In genomic region chr3:157693762-157694161, GRCh38 we compare ENCODE assay signal across 33 cellular contexts.
"Had no signal": no experiment of that assay in that cellular context is flagged by ENCODE, and none has a peak within 500 bp of the region (broad histone marks: within the 10 kb centered on the region; RNA-seq: fewer than 3 reads in every experiment).

No MANE protein-coding gene starts in this region.

- ATAC-seq: activated naive CD4-positive, alpha-beta T cell treated with anti-CD3 and anti-CD28 coated beads, Interleukin-2, amount 50 U/mL, for 72 hours; activated naive CD8-positive, alpha-beta T cell treated with anti-CD3 and anti-CD28 coated beads, Interleukin-2, amount 50 U/mL, for 24 hours; activated T-cell treated with anti-CD3 and anti-CD28 coated beads, Interleukin-2, amount 50 U/mL, for 4 hours; activated T-cell treated with anti-CD3 and anti-CD28 coated beads, Interleukin-2, amount 50 U/mL, for 72 hours; activated T-helper 17 cell treated with anti-CD3 and anti-CD28 coated beads, Interleukin-2, amount 50 U/mL, for 72 hours; body of pancreas had no signal

- H3K27me3 ChIP-seq: adrenal gland, ascending aorta, body of pancreas, brain microvascular endothelial cell, breast epithelium, cardiac muscle cell had no signal

- H3K4me3 ChIP-seq: adrenal gland, ascending aorta, body of pancreas, breast epithelium, cardiac muscle cell had no signal

- H3K27ac ChIP-seq: adrenal gland, ascending aorta, body of pancreas, brain microvascular endothelial cell, breast epithelium, cardiac muscle cell had no signal

- H3K9me3 ChIP-seq: adrenal gland, ascending aorta, body of pancreas had no signal

- H3K36me3 ChIP-seq: adrenal gland, ascending aorta, brain microvascular endothelial cell, breast epithelium, cardiac muscle cell had no signal

- H3K4me1 ChIP-seq: adrenal gland, ascending aorta, body of pancreas, breast epithelium had no signal

- DNase-seq: activated effector memory CD4-positive, alpha-beta T cell treated with anti-CD3 and anti-CD28 coated beads, Interleukin-2, amount 50 U/mL, for 16 hours; activated effector memory CD4-positive, alpha-beta T cell treated with Interleukin-2 at 50 U/mL for 16 hours; activated gamma-delta T cell; activated gamma-delta T cell treated with Interleukin-2 at 50 U/mL for 16 hours; activated naive CD4-positive, alpha-beta T cell; activated naive CD4-positive, alpha-beta T cell treated with anti-CD3 and anti-CD28 coated beads for 36 hours; activated naive CD4-positive, alpha-beta T cell treated with anti-CD3 and anti-CD28 coated beads, Interleukin-2, amount 10 ng/mL, durations not matched to agents 7 days and 5 days; activated naive CD4-positive, alpha-beta T cell treated with anti-CD3 and anti-CD28 coated beads, Interleukin-2, amount 50 U/mL, for 16 hours; activated naive CD4-positive, alpha-beta T cell treated with Interleukin-2 at 50 U/mL for 16 hours; activated naive CD8-positive, alpha-beta T cell treated with anti-CD3 and anti-CD28 coated beads for 36 hours; activated naive CD8-positive, alpha-beta T cell treated with anti-CD3 and anti-CD28 coated beads, Interleukin-2, amount 10 ng/mL, durations not matched to agents 7 days and 5 days; activated naive CD8-positive, alpha-beta T cell treated with anti-CD3 and anti-CD28 coated beads, Interleukin-2, amount 50 U/mL, for 24 hours; activated T-cell treated with anti-CD3 and anti-CD28 coated beads for 4 hours; activated T-cell treated with anti-CD3 and anti-CD28 coated beads, Interleukin-2, amount 50 U/mL, for 1 hour; activated T-cell treated with anti-CD3 and anti-CD28 coated beads, Interleukin-2, amount 50 U/mL, for 24 hours; activated T-cell treated with anti-CD3 and anti-CD28 coated beads, Interleukin-2, amount 50 U/mL, for 4 hours; activated T-cell treated with anti-CD3 and anti-CD28 coated beads, Interleukin-2, amount 50 U/mL, for 48 hours; activated T-cell treated with anti-CD3 and anti-CD28 coated beads, Interleukin-2, amount 50 U/mL, for 72 hours; adrenal gland; amniotic stem cell; amygdala; anterior cingulate cortex; aorta; body of pancreas; brain microvascular endothelial cell; caudate nucleus; central memory CD4-positive, alpha-beta T cell; cerebellar nuclear complex had no signal
